21 cellular contexts compared by ENCODE assay signal in genomic region chr7:45065031-45065995, GRCh38. TPM values are rescaled to one million over a fixed set of nuclear protein-coding genes. Genes with fewer than 3 reads are reported as not detected.
A peak's percentile ranks its signal among the peaks of the same experiment; 100 is the strongest.
DNase-seq lines count a peak whose midpoint lies in the region; ATAC-seq and TF ChIP-seq lines count a peak whose summit lies in the region.
"Had no signal": no experiment of that assay in that cellular context is flagged by ENCODE, and none has a peak within 500 bp of the region (broad histone marks: within the 10 kb centered on the region; RNA-seq: fewer than 3 reads in every experiment).

No MANE protein-coding gene starts in this region.

- TF ChIP-seq POLR2A in stomach (IDR thresholded peaks at IDR 0.05) = no peak

- H3K36me3 Mint-ChIP-seq in natural killer cell = no peaks in the 10 kb centered on the region
- H3K36me3 Mint-ChIP-seq in natural killer cell treated with Interleukin-12 subunit alpha and Interleukin-12 subunit beta and Interleukin-15 and Interleukin-18, amount 100 ng/mL, for 72 hours = peaks cover 9% of the 10 kb centered on the region

- H3K9me3 Mint-ChIP-seq in natural killer cell = no peaks in the 10 kb centered on the region
- H3K9me3 Mint-ChIP-seq in natural killer cell treated with Interleukin-12 subunit alpha and Interleukin-12 subunit beta and Interleukin-15 and Interleukin-18, amount 100 ng/mL, for 72 hours = no peaks in the 10 kb centered on the region

- WGBS in stomach, 5 donors = 85 to 96% (median 87%) methylated on average over 8 to 12 of the region's 12 CpGs

- ATAC-seq in natural killer cell (peak in 1 of 3 donors; percentile 3), esophagus mucosa (peak; percentile 27)
- no peak for ATAC-seq in natural killer cell treated with Interleukin-12 subunit alpha and Interleukin-12 subunit beta and Interleukin-15 and Interleukin-18, amount 100 ng/mL, for 72 hours
- ATAC-seq: SK-N-SH treated with all-trans-retinoic acid at 6 μM for 48 hours had no signal

- TF ChIP-seq EP300 in stomach (IDR thresholded peaks at IDR 0.05) = no peak

- no peak overlapping the region for H3K4me3 ChIP-seq in stomach
- H3K4me3 ChIP-seq: dorsolateral prefrontal cortex, lung had no signal

- TF ChIP-seq CTCF in natural killer cell (IDR thresholded peaks at IDR 0.05) (no peak), stomach (IDR thresholded peaks at IDR 0.05) (no peak)

- H3K27ac Mint-ChIP-seq in natural killer cell = peak overlapping the region; percentile 56 to 70
- H3K27ac Mint-ChIP-seq in natural killer cell treated with Interleukin-12 subunit alpha and Interleukin-12 subunit beta and Interleukin-15 and Interleukin-18, amount 100 ng/mL, for 72 hours = peak overlapping the region in 1 of 2 donors; percentile 44

- H3K9me3 ChIP-seq in stomach = no peaks in the 10 kb centered on the region
- H3K9me3 ChIP-seq: BE2C had no signal

- H3K27me3 Mint-ChIP-seq in natural killer cell (ENCODE audit: low read depth in 2 of 2) = no peaks in the 10 kb centered on the region
- no peaks in the 10 kb centered on the region for H3K27me3 Mint-ChIP-seq in natural killer cell treated with Interleukin-12 subunit alpha and Interleukin-12 subunit beta and Interleukin-15 and Interleukin-18, amount 100 ng/mL, for 72 hours

- peak; percentile 4 for DNase-seq in activated CD4-positive, alpha-beta T cell treated with anti-CD3 and anti-CD28 coated beads for 1 hour
- no peak for DNase-seq in activated CD4-positive, alpha-beta T cell treated with anti-CD3 and anti-CD28 coated beads for 4 hours
- no peak for DNase-seq in natural killer cell
- no peak for DNase-seq in natural killer cell treated with Interleukin-12 subunit alpha and Interleukin-12 subunit beta and Interleukin-15 and Interleukin-18, amount 100 ng/mL, for 72 hours (ENCODE audit: low spot score)
- DNase-seq in stomach = peak; percentile 8
- no peak for DNase-seq in NCI-H2196 treated with DMSO at 0.1 percent for 48 hours (lab: John Stamatoyannopoulos, UW; ENCODE audit: unreplicated experiment)
- DNase-seq in SIG-M5 treated with dmso at 0.1 percent for 504 hours (lab: John Stamatoyannopoulos, UW; ENCODE audit: unreplicated experiment) = no peak
- DNase-seq: BE2C; Calu3; dorsolateral prefrontal cortex; foreskin melanocyte; hypothalamus; islet precursor cell; NCI-H1417 treated with DMSO at 0.1 percent for 48 hours; NCI-H69; RPMI8226; stimulated activated CD4-positive, alpha-beta T cell treated with anti-CD3 and anti-CD28 coated beads, Interleukin-15, amount 100 ng/mL, for 24 hours; T-helper 9 cell had no signal

- intact Hi-C loops in natural killer cell (cut with micrococcal nuclease) = no loop called here
- intact Hi-C loops in stomach (cut with DNase I; ENCODE audit: low total_unique reads) = no loop called here

- H3K4me1 Mint-ChIP-seq in natural killer cell = peaks cover 50 to 78% of the 10 kb centered on the region in 2 donors
- H3K4me1 Mint-ChIP-seq in natural killer cell treated with Interleukin-12 subunit alpha and Interleukin-12 subunit beta and Interleukin-15 and Interleukin-18, amount 100 ng/mL, for 72 hours (ENCODE audit: low read depth in 2 of 2) = peaks cover 32 to 49% of the 10 kb centered on the region in 2 donors

- peaks cover 17 to 80% (median 67%) of the 10 kb centered on the region in 4 donors for H3K36me3 ChIP-seq in stomach
- H3K36me3 ChIP-seq: BE2C had no signal

- no peak overlapping the region for H3K27ac ChIP-seq in stomach

- H3K27me3 ChIP-seq in stomach = no peaks in the 10 kb centered on the region
- H3K27me3 ChIP-seq: BE2C, dorsolateral prefrontal cortex had no signal

- H3K4me1 ChIP-seq in stomach = peaks cover 0 to 5% (median 0%) of the 10 kb centered on the region in 4 donors
- H3K4me1 ChIP-seq: BE2C had no signal

- no peak overlapping the region for H3K4me3 Mint-ChIP-seq in natural killer cell
- no peak overlapping the region for H3K4me3 Mint-ChIP-seq in natural killer cell treated with Interleukin-12 subunit alpha and Interleukin-12 subunit beta and Interleukin-15 and Interleukin-18, amount 100 ng/mL, for 72 hours

RNA-seq across cellular contexts. Expression of gene NACAD, which starts 23.5 kb away (rescaled TPM):
- 1 to 10 TPM in 1 of 3 donors, under 1 TPM in 2; 0.75 to 1.7 (median 0.78) TPM for total RNA-seq in natural killer cell
- total RNA-seq in natural killer cell treated with Interleukin-12 subunit alpha and Interleukin-12 subunit beta and Interleukin-15 and Interleukin-18, amount 100 ng/mL, for 72 hours = 1 to 10 TPM; 1.1 to 1.9 TPM
- total RNA-seq in esophagus mucosa = 0.20 TPM
- total RNA-seq in stomach = 10 to 100 TPM in 1 of 5 donors, 1 to 10 TPM in 2, under 1 TPM in 2; 0.29 to 24.1 (median 3.0) TPM
- polyA plus RNA-seq in stomach = 1 to 10 TPM in 1 of 3 donors, under 1 TPM in 2; 0.76 to 1.2 (median 0.98) TPM

RNA-seq across cellular contexts. Expression of gene TBRG4, which starts 46.2 kb away (rescaled TPM):
- total RNA-seq in natural killer cell (10 to 100 TPM; 48.6 to 56.7 (median 55.9) TPM), esophagus mucosa (51.9 TPM), stomach (100 to 1,000 TPM in 2 of 5 donors, 10 to 100 TPM in 3; 40.8 to 219 (median 79.5) TPM)
- 100 to 1,000 TPM; 123 to 211 TPM for total RNA-seq in natural killer cell treated with Interleukin-12 subunit alpha and Interleukin-12 subunit beta and Interleukin-15 and Interleukin-18, amount 100 ng/mL, for 72 hours
- polyA plus RNA-seq in stomach = 10 to 100 TPM; 31.2 to 45.2 (median 32.2) TPM

Comparison
In these comparisons a context has a peak if more than half of its experiments do, and no peak if none do; other contexts are left out.
1. DNase-seq: peak in activated CD4-positive, alpha-beta T cell treated with anti-CD3 and anti-CD28 coated beads for 1 hour (single experiment) and stomach (single experiment); none in activated CD4-positive, alpha-beta T cell treated with anti-CD3 and anti-CD28 coated beads for 4 hours (0 of 2), natural killer cell (single experiment), natural killer cell treated with Interleukin-12 subunit alpha and Interleukin-12 subunit beta and Interleukin-15 and Interleukin-18, amount 100 ng/mL, for 72 hours (single experiment), NCI-H2196 treated with DMSO at 0.1 percent for 48 hours (single experiment) and SIG-M5 treated with dmso at 0.1 percent for 504 hours (single experiment).